In genomic region chr15:57640935-57641682, GRCh38 we compare ENCODE assay signal across 8 cellular contexts. TPM values are rescaled to one million over a fixed set of nuclear protein-coding genes. Genes with fewer than 3 reads are reported as not detected.
DNase-seq lines count a peak whose midpoint lies in the region; ATAC-seq, FAIRE-seq and TF ChIP-seq lines count a peak whose summit lies in the region.

No MANE protein-coding gene starts in this region.

- no peak overlapping the region for H3K4me3 ChIP-seq in bronchial epithelial cell (ENCODE audit: low read depth, low read length)
- no peak overlapping the region for H3K4me3 ChIP-seq in vagina

- no peak for FAIRE-seq in bronchial epithelial cell (lab: Jason Lieb, UNC)

- no peak overlapping the region for H3K27ac ChIP-seq in vagina

- H3K36me3 ChIP-seq in bronchial epithelial cell (ENCODE audit: control insufficient read depth, insufficient read depth, low read length), result peaks cover 7% of the 10 kb centered on the region
- H3K36me3 ChIP-seq in vagina, result peaks cover 0 to 17% of the 10 kb centered on the region in 2 donors

- ATAC-seq in HG02798 (IDR thresholded peaks at IDR 0.05; ENCODE audit: poor library complexity, unreplicated experiment), result no peak

- H3K27me3 ChIP-seq in bronchial epithelial cell (ENCODE audit: control insufficient read depth, insufficient read depth, low read length) (no peaks in the 10 kb centered on the region), vagina (no peaks in the 10 kb centered on the region)

- no peak for TF ChIP-seq POLR2A in vagina (IDR thresholded peaks at IDR 0.05)

- intact Hi-C loops in vagina (cut with DNase I), result no loop called here

- H3K9me3 ChIP-seq in vagina, result no peaks in the 10 kb centered on the region

- peak; percentile 35 for TF ChIP-seq CTCF in bronchial epithelial cell (IDR thresholded peaks at IDR 0.05; ENCODE audit: insufficient read depth, low read length, severe bottlenecking)
- TF ChIP-seq CTCF in vagina (IDR thresholded peaks at IDR 0.05), result no peak

- no peaks in the 10 kb centered on the region for H3K4me1 ChIP-seq in vagina

- peak; percentile 3 for DNase-seq in stimulated activated CD4-positive, alpha-beta T cell treated with anti-CD3 and anti-CD28 coated beads, Interleukin-12 subunit alpha, Interleukin-12 subunit beta, amount 100 ng/mL, for 4 hours
- DNase-seq in stimulated activated CD4-positive, alpha-beta T cell treated with anti-CD3 and anti-CD28 coated beads, Interleukin-4, amount 100 ng/mL, for 24 hours, result no peak
- DNase-seq in NCI-H1694 (lab: John Stamatoyannopoulos, UW) (peak; percentile 1), bronchial epithelial cell (ENCODE audit: low read depth) (peak; percentile 30), midbrain (lab: John Stamatoyannopoulos, UW) (peak; percentile 54), NCI-H1436 (lab: John Stamatoyannopoulos, UW) (no peak), vagina (ENCODE audit: extremely low spot score in 2 of 2) (no peak)

RNA-seq across cellular contexts. Expression of gene MYZAP, which starts 49.4 kb away (rescaled TPM):
- total RNA-seq in bronchial epithelial cell (2.4 and 4.2 TPM in 2 replicates), vagina (15.2 TPM)

Comparison
In these comparisons a context has a peak if more than half of its experiments do, and no peak if none do; other contexts are left out.
1. DNase-seq: peak in stimulated activated CD4-positive, alpha-beta T cell treated with anti-CD3 and anti-CD28 coated beads, Interleukin-12 subunit alpha, Interleukin-12 subunit beta, amount 100 ng/mL, for 4 hours (single experiment), NCI-H1694 (single experiment), bronchial epithelial cell (single experiment) and midbrain (single experiment); none in stimulated activated CD4-positive, alpha-beta T cell treated with anti-CD3 and anti-CD28 coated beads, Interleukin-4, amount 100 ng/mL, for 24 hours (single experiment), NCI-H1436 (single experiment) and vagina (0 of 2).